In the genomic region with DNA sequence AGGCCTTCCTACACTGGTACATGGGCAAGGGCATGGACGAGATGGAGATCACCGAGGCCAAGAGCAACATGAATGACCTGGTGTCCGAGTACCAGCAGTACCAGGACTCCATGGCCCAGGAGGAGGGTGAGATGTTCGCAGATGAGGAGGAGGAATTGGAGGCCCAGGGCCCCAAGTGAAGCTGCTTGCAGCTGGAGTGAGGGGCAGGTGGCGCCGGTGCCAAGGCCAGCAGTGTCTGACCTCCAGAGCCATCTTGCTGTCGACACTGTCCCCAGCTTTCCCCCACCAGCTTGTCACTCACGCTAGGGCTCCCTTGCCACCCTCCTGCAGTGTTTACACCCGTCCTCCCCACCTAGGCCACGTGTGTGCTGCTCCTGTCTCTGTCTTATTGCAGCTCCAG, we compare ENCODE assay signal across 1 cellular context.
TF ChIP-seq lines count a peak whose summit lies in the region.

No MANE protein-coding gene starts in this region.

TF ChIP-seq in K562, 482 proteins besides CTCF, POLR2A, EP300 and RAD21:
- TF ChIP-seq USF1 (CRISPR knock-in tag; IDR thresholded peaks at IDR 0.05), result no peak
- TF ChIP-seq ETS2 (tag; IDR thresholded peaks at IDR 0.05; ENCODE audit: borderline replicate concordance, poor library complexity, severe bottlenecking), result no peak
- TF ChIP-seq TBP (optimal IDR thresholded peaks at IDR 0.05; ENCODE audit: low read depth, low read length), result no peak
- TF ChIP-seq ZNF134 (CRISPR knock-in tag; conservative IDR thresholded peaks at IDR 0.05), result no peak
- no peak for TF ChIP-seq TCF7 (IDR thresholded peaks at IDR 0.05; ENCODE audit: borderline replicate concordance)
- TF ChIP-seq POLR3G (IDR thresholded peaks at IDR 0.05; ENCODE audit: extremely low read depth, insufficient read length, insufficient replicate concordance), result no peak
- no peak for TF ChIP-seq HDAC1 (IDR thresholded peaks at IDR 0.05)
- no peak for TF ChIP-seq POLR2AphosphoS5 (IDR thresholded peaks at IDR 0.05; ENCODE audit: control insufficient read depth, insufficient read depth, low read depth, low read length)
- no peak for TF ChIP-seq KAT8 (IDR thresholded peaks at IDR 0.05; ENCODE audit: low read depth)
- TF ChIP-seq BRF1 (IDR thresholded peaks at IDR 0.05; ENCODE audit: borderline replicate concordance, extremely low read depth, insufficient read length), result no peak
- TF ChIP-seq SNAPC5 (CRISPR knock-in tag; IDR thresholded peaks at IDR 0.05), result no peak
- no peak for TF ChIP-seq RBBP5 (IDR thresholded peaks at IDR 0.05; ENCODE audit: borderline replicate concordance, insufficient read depth, low read length, poor library complexity, severe bottlenecking)
- TF ChIP-seq TOE1 (IDR thresholded peaks at IDR 0.05; ENCODE audit: borderline replicate concordance), result no peak
- TF ChIP-seq TOE1 (CRISPR knock-in tag; IDR thresholded peaks at IDR 0.05; ENCODE audit: borderline replicate concordance, low read depth), result no peak
- no peak for TF ChIP-seq ZNF217 (CRISPR knock-in tag; IDR thresholded peaks at IDR 0.05)
- no peak for TF ChIP-seq DPF2 (IDR thresholded peaks at IDR 0.05)
